ENCODE assay signal across 25 cellular contexts in genomic region chr15:40011303-40011702, GRCh38.
"Had no signal": no experiment of that assay in that cellular context is flagged by ENCODE, and none has a peak within 500 bp of the region (broad histone marks: within the 10 kb centered on the region; RNA-seq: fewer than 3 reads in every experiment).

No MANE protein-coding gene starts in this region.

- H3K27ac ChIP-seq: body of pancreas, esophagus squamous epithelium, gastroesophageal sphincter, heart left ventricle, ovary, prostate gland, skin epidermis, stomach, suprapubic skin, tibial nerve had no signal

- H3K4me1 ChIP-seq: body of pancreas, esophagus squamous epithelium, gastroesophageal sphincter, heart left ventricle, stomach, suprapubic skin, tibial nerve had no signal

- DNase-seq: activated CD4-positive, alpha-beta T cell treated with anti-CD3 and anti-CD28 coated beads, Interleukin-2, amount 10 ng/mL, durations not matched to agents 7 days and 5 days; activated CD8-positive, alpha-beta memory T cell treated with anti-CD3 and anti-CD28 coated beads, Interleukin-2, amount 10 ng/mL, durations not matched to agents 7 days and 5 days; activated CD8-positive, alpha-beta T cell treated with anti-CD3 and anti-CD28 coated beads for 36 hours; activated effector memory CD4-positive, alpha-beta T cell treated with anti-CD3 and anti-CD28 coated beads, Interleukin-2, amount 50 U/mL, for 16 hours; activated naive CD4-positive, alpha-beta T cell treated with anti-CD3 and anti-CD28 coated beads, Interleukin-2, amount 10 ng/mL, durations not matched to agents 7 days and 5 days; activated T-cell treated with anti-CD3 and anti-CD28 coated beads for 4 hours; body of pancreas; esophagus squamous epithelium; heart left ventricle; islet precursor cell; left colon; mesendoderm; naive thymus-derived CD4-positive, alpha-beta T cell; ovary; right cardiac atrium; stimulated activated CD4-positive, alpha-beta T cell treated with anti-CD3 and anti-CD28 coated beads, Interleukin-2, amount 100 ng/mL, for 24 hours; stomach; SW 1271; T-helper 17 cell had no signal

- H3K27me3 ChIP-seq: body of pancreas, esophagus squamous epithelium, gastroesophageal sphincter, heart left ventricle, ovary, stomach, suprapubic skin, tibial nerve had no signal

- H3K4me3 Mint-ChIP-seq: activated CD4-positive, alpha-beta T cell treated with anti-CD3 and anti-CD28 coated beads, Interleukin-2, amount 10 ng/mL, durations not matched to agents 7 days and 5 days; activated CD8-positive, alpha-beta memory T cell treated with anti-CD3 and anti-CD28 coated beads, Interleukin-2, amount 10 ng/mL, durations not matched to agents 7 days and 5 days; activated CD8-positive, alpha-beta T cell treated with anti-CD3 and anti-CD28 coated beads for 36 hours; activated naive CD4-positive, alpha-beta T cell treated with anti-CD3 and anti-CD28 coated beads, Interleukin-2, amount 10 ng/mL, durations not matched to agents 7 days and 5 days; naive thymus-derived CD4-positive, alpha-beta T cell; stimulated activated effector memory CD8-positive, alpha-beta T cell treated with anti-CD3 and anti-CD28 coated beads, Interleukin-12 subunit alpha, Interleukin-12 subunit beta, amount 100 ng/mL, for 72 hours; T-helper 17 cell had no signal

- H3K36me3 ChIP-seq: ovary had no signal

- ATAC-seq: activated CD8-positive, alpha-beta memory T cell treated with anti-CD3 and anti-CD28 coated beads, Interleukin-2, amount 10 ng/mL, durations not matched to agents 7 days and 5 days; activated CD8-positive, alpha-beta T cell treated with anti-CD3 and anti-CD28 coated beads for 36 hours; body of pancreas; gastroesophageal sphincter; heart left ventricle; left colon; naive thymus-derived CD4-positive, alpha-beta T cell; right cardiac atrium; stimulated activated effector memory CD8-positive, alpha-beta T cell treated with anti-CD3 and anti-CD28 coated beads, Interleukin-12 subunit alpha, Interleukin-12 subunit beta, amount 100 ng/mL, for 72 hours; T-helper 17 cell had no signal

- H3K4me1 Mint-ChIP-seq: activated CD4-positive, alpha-beta T cell treated with anti-CD3 and anti-CD28 coated beads, Interleukin-2, amount 10 ng/mL, durations not matched to agents 7 days and 5 days; activated CD8-positive, alpha-beta memory T cell treated with anti-CD3 and anti-CD28 coated beads, Interleukin-2, amount 10 ng/mL, durations not matched to agents 7 days and 5 days; activated naive CD4-positive, alpha-beta T cell treated with anti-CD3 and anti-CD28 coated beads, Interleukin-2, amount 10 ng/mL, durations not matched to agents 7 days and 5 days; naive thymus-derived CD4-positive, alpha-beta T cell; stimulated activated effector memory CD8-positive, alpha-beta T cell treated with anti-CD3 and anti-CD28 coated beads, Interleukin-12 subunit alpha, Interleukin-12 subunit beta, amount 100 ng/mL, for 72 hours had no signal

- H3K27me3 Mint-ChIP-seq: activated CD4-positive, alpha-beta T cell treated with anti-CD3 and anti-CD28 coated beads, Interleukin-2, amount 10 ng/mL, durations not matched to agents 7 days and 5 days; activated CD8-positive, alpha-beta memory T cell treated with anti-CD3 and anti-CD28 coated beads, Interleukin-2, amount 10 ng/mL, durations not matched to agents 7 days and 5 days; activated CD8-positive, alpha-beta T cell treated with anti-CD3 and anti-CD28 coated beads for 36 hours; activated naive CD4-positive, alpha-beta T cell treated with anti-CD3 and anti-CD28 coated beads, Interleukin-2, amount 10 ng/mL, durations not matched to agents 7 days and 5 days; naive thymus-derived CD4-positive, alpha-beta T cell; T-helper 17 cell had no signal

- H3K9me3 ChIP-seq: body of pancreas, prostate gland had no signal

- H3K27ac Mint-ChIP-seq: activated CD4-positive, alpha-beta T cell treated with anti-CD3 and anti-CD28 coated beads, Interleukin-2, amount 10 ng/mL, durations not matched to agents 7 days and 5 days; activated CD8-positive, alpha-beta memory T cell treated with anti-CD3 and anti-CD28 coated beads, Interleukin-2, amount 10 ng/mL, durations not matched to agents 7 days and 5 days; activated CD8-positive, alpha-beta T cell treated with anti-CD3 and anti-CD28 coated beads for 36 hours; activated naive CD4-positive, alpha-beta T cell treated with anti-CD3 and anti-CD28 coated beads, Interleukin-2, amount 10 ng/mL, durations not matched to agents 7 days and 5 days; naive thymus-derived CD4-positive, alpha-beta T cell; stimulated activated effector memory CD8-positive, alpha-beta T cell treated with anti-CD3 and anti-CD28 coated beads, Interleukin-12 subunit alpha, Interleukin-12 subunit beta, amount 100 ng/mL, for 72 hours; T-helper 17 cell had no signal

- H3K4me3 ChIP-seq: body of pancreas, esophagus squamous epithelium, gastroesophageal sphincter, heart left ventricle, ovary, prostate gland, skin epidermis, stomach, suprapubic skin, tibial nerve had no signal
